ENCODE assay signal across 12 cellular contexts in the genomic region with DNA sequence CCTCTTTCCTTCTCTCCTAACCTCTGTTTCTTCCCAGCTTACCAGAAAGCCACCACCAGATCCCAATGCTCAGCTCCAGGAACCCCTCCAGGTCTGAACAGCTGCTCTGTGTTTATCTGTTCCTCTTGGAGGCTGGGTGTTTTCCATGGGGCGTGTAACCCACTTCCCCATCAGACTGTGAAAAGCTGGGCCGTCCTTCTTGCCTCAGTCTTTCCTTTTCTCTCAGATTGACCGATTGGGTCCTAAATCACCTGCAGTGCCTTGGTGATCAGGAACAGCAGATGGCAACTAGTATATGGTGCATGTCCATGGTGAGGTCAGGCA. TPM values are rescaled to one million over a fixed set of nuclear protein-coding genes. Genes with fewer than 3 reads are reported as not detected.
DNase-seq lines count a peak whose midpoint lies in the region; ATAC-seq and TF ChIP-seq lines count a peak whose summit lies in the region.
"Had no signal": no experiment of that assay in that cellular context is flagged by ENCODE, and none has a peak within 500 bp of the region (broad histone marks: within the 10 kb centered on the region; RNA-seq: fewer than 3 reads in every experiment).

No MANE protein-coding gene starts in this region.

- H3K4me3 Mint-ChIP-seq in dendritic cell treated with granulocyte-macrophage colony-stimulating factor and Interleukin-4, amounts not matched to agents 40 ng/mL and 50 ng/mL, for 4 days: peak overlapping the region; percentile 71
- H3K4me3 Mint-ChIP-seq: activated CD4-positive, alpha-beta T cell treated with anti-CD3 and anti-CD28 coated beads, Interleukin-2, amount 10 ng/mL, durations not matched to agents 7 days and 5 days had no signal

- H3K36me3 Mint-ChIP-seq in dendritic cell treated with granulocyte-macrophage colony-stimulating factor and Interleukin-4, amounts not matched to agents 40 ng/mL and 50 ng/mL, for 4 days (ENCODE audit: low read depth): no peaks in the 10 kb centered on the region

- peaks cover 9% of the 10 kb centered on the region for H4K20me1 ChIP-seq in Loucy (ENCODE audit: insufficient read depth, low read length, poor library complexity, severe bottlenecking)

- peaks cover 28% of the 10 kb centered on the region for H3K27me3 Mint-ChIP-seq in dendritic cell treated with granulocyte-macrophage colony-stimulating factor and Interleukin-4, amounts not matched to agents 40 ng/mL and 50 ng/mL, for 4 days

- TF ChIP-seq POLR2A in suprapubic skin (IDR thresholded peaks at IDR 0.05): no peak

- WGBS in suprapubic skin: 50% methylated on average over 3 of the region's 3 CpGs

- H3K4me1 Mint-ChIP-seq in dendritic cell treated with granulocyte-macrophage colony-stimulating factor and Interleukin-4, amounts not matched to agents 40 ng/mL and 50 ng/mL, for 4 days (ENCODE audit: low read depth): peaks cover 80% of the 10 kb centered on the region

- peak overlapping the region; percentile 89 for H3K4me2 ChIP-seq in Loucy (ENCODE audit: low read depth, low read length, poor library complexity, severe bottlenecking)

- H3K36me3 ChIP-seq in Loucy (ENCODE audit: insufficient read depth, low read length): no peaks in the 10 kb centered on the region
- H3K36me3 ChIP-seq in lower lobe of right lung: no peaks in the 10 kb centered on the region
- no peaks in the 10 kb centered on the region for H3K36me3 ChIP-seq in suprapubic skin
- H3K36me3 ChIP-seq: right lobe of liver had no signal

- ATAC-seq in lower lobe of right lung: no peak
- ATAC-seq in GM21447 (IDR thresholded peaks at IDR 0.05; ENCODE audit: unreplicated experiment): no peak
- no peak for ATAC-seq in GM19452 (IDR thresholded peaks at IDR 0.05; ENCODE audit: unreplicated experiment)

- H2AFZ ChIP-seq in Loucy (ENCODE audit: low read length): no peak overlapping the region

- no peaks in the 10 kb centered on the region for H3K9me3 Mint-ChIP-seq in dendritic cell treated with granulocyte-macrophage colony-stimulating factor and Interleukin-4, amounts not matched to agents 40 ng/mL and 50 ng/mL, for 4 days
- H3K9me3 Mint-ChIP-seq: activated CD4-positive, alpha-beta T cell treated with anti-CD3 and anti-CD28 coated beads, Interleukin-2, amount 10 ng/mL, durations not matched to agents 7 days and 5 days had no signal

- H3K27me3 ChIP-seq in Loucy (ENCODE audit: insufficient read depth, low read length, poor library complexity, severe bottlenecking) (no peaks in the 10 kb centered on the region), lower lobe of right lung (ENCODE audit: low read depth) (no peaks in the 10 kb centered on the region), suprapubic skin (no peaks in the 10 kb centered on the region)
- H3K27me3 ChIP-seq: right lobe of liver had no signal

- H3K4me1 ChIP-seq in Loucy (ENCODE audit: insufficient read depth, low read length, poor library complexity, severe bottlenecking): peaks cover 80% of the 10 kb centered on the region
- peaks cover 66% of the 10 kb centered on the region for H3K4me1 ChIP-seq in lower lobe of right lung
- H3K4me1 ChIP-seq in suprapubic skin: peaks cover 78% of the 10 kb centered on the region

- DNase-seq in lower lobe of right lung (no peak), suprapubic skin (ENCODE audit: low spot score in 2 of 2) (peak; percentile 50 to 68), NCI-H2029 (lab: John Stamatoyannopoulos, UW) (no peak), NCI-H345 (lab: John Stamatoyannopoulos, UW) (no peak)
- DNase-seq: activated CD4-positive, alpha-beta T cell treated with anti-CD3 and anti-CD28 coated beads, Interleukin-2, amount 10 ng/mL, durations not matched to agents 7 days and 5 days; cerebellar nuclear complex; NCI-H1417 treated with DMSO at 0.1 percent for 48 hours; right lobe of liver had no signal

- peaks cover 9% of the 10 kb centered on the region; the same call in 1 of the 2 replicates for H3F3A ChIP-seq in Loucy (ENCODE audit: low read depth)

- H3K9me2 ChIP-seq in Loucy (replicated peaks; ENCODE audit: low read depth, low read length): no peaks in the 10 kb centered on the region

- peak overlapping the region; percentile 53 for H3K27ac ChIP-seq in lower lobe of right lung
- peak overlapping the region; percentile 73 for H3K27ac ChIP-seq in suprapubic skin
- H3K27ac ChIP-seq: right lobe of liver had no signal

- H3K79me2 ChIP-seq in Loucy (ENCODE audit: insufficient read depth, low read length): peaks cover 73% of the 10 kb centered on the region

- intact Hi-C loops in dendritic cell treated with granulocyte-macrophage colony-stimulating factor and Interleukin-4, amounts not matched to agents 40 ng/mL and 50 ng/mL, for 4 days (cut with micrococcal nuclease): no loop called here
- intact Hi-C loops in lower lobe of right lung (cut with DNase I): no loop called here

- no peak overlapping the region for H3K9ac ChIP-seq in Loucy (ENCODE audit: low read depth, low read length, poor library complexity, severe bottlenecking)

- H3K9me3 ChIP-seq in Loucy (ENCODE audit: insufficient read depth, low read depth, low read length): no peaks in the 10 kb centered on the region
- H3K9me3 ChIP-seq in lower lobe of right lung: no peaks in the 10 kb centered on the region
- H3K9me3 ChIP-seq in suprapubic skin: no peaks in the 10 kb centered on the region
- H3K9me3 ChIP-seq: right lobe of liver had no signal

- TF ChIP-seq CTCF in Loucy (conservative IDR thresholded peaks at IDR 0.05; ENCODE audit: low read length) (no peak), lower lobe of right lung (IDR thresholded peaks at IDR 0.05) (no peak), suprapubic skin (IDR thresholded peaks at IDR 0.05) (no peak)

- TF ChIP-seq EP300 in suprapubic skin (IDR thresholded peaks at IDR 0.05): no peak

- peak overlapping the region; percentile 90 for H3K27ac Mint-ChIP-seq in dendritic cell treated with granulocyte-macrophage colony-stimulating factor and Interleukin-4, amounts not matched to agents 40 ng/mL and 50 ng/mL, for 4 days
- H3K27ac Mint-ChIP-seq: activated CD4-positive, alpha-beta T cell treated with anti-CD3 and anti-CD28 coated beads, Interleukin-2, amount 10 ng/mL, durations not matched to agents 7 days and 5 days had no signal

- H3K4me3 ChIP-seq in Loucy (ENCODE audit: low read length, poor library complexity, severe bottlenecking) (no peak overlapping the region), lower lobe of right lung (no peak overlapping the region), suprapubic skin (peak overlapping the region; percentile 12)
- H3K4me3 ChIP-seq: right lobe of liver had no signal

RNA-seq across cellular contexts. Expression of a gene that starts 4.8 kb away (rescaled TPM):
- total RNA-seq in lower lobe of right lung (34.8 TPM), suprapubic skin (10 to 100 TPM; 55.7 to 71.8 (median 66.8) TPM)

Comparison
In these comparisons a context has a peak if more than half of its experiments do, and no peak if none do; other contexts are left out.
1. DNase-seq: peak in suprapubic skin (2 of 2); none in lower lobe of right lung (single experiment), NCI-H2029 (single experiment) and NCI-H345 (single experiment).